ENCODE assay signal across 37 cellular contexts in genomic region chr1:207703712-207704111, GRCh38. TPM values are rescaled to one million over a fixed set of nuclear protein-coding genes. Genes with fewer than 3 reads are reported as not detected.
"Had no signal": no experiment of that assay in that cellular context is flagged by ENCODE, and none has a peak within 500 bp of the region (broad histone marks: within the 10 kb centered on the region; RNA-seq: fewer than 3 reads in every experiment).

No MANE protein-coding gene starts in this region.

- H3K27me3 ChIP-seq: ascending aorta, cardiac muscle cell had no signal

- H3K4me3 Mint-ChIP-seq: activated B cell treated with CpG ODN at 0.5 μM for 24 hours; activated CD4-positive, alpha-beta memory T cell treated with anti-CD3 and anti-CD28 coated beads, Interleukin-2, amount 10 ng/mL, durations not matched to agents 7 days and 5 days; activated CD4-positive, alpha-beta T cell treated with anti-CD3 and anti-CD28 coated beads, Interleukin-2, amount 10 ng/mL, durations not matched to agents 24 days and 14 days; activated CD8-positive, alpha-beta memory T cell treated with anti-CD3 and anti-CD28 coated beads, Interleukin-2, amount 10 ng/mL, durations not matched to agents 7 days and 5 days; activated CD8-positive, alpha-beta T cell treated with anti-CD3 and anti-CD28 coated beads, Interleukin-2, amount 10 ng/mL, durations not matched to agents 7 days and 5 days; activated naive CD4-positive, alpha-beta T cell treated with anti-CD3 and anti-CD28 coated beads, Interleukin-2, amount 10 ng/mL, durations not matched to agents 7 days and 5 days; activated naive CD4-positive, alpha-beta T cell treated with anti-CD3 and anti-CD28 coated beads, Interleukin-2, amount 50 U/mL, for 24 hours; activated naive CD8-positive, alpha-beta T cell; activated naive CD8-positive, alpha-beta T cell treated with anti-CD3 and anti-CD28 coated beads, Interleukin-2, amount 10 ng/mL, durations not matched to agents 7 days and 5 days; activated naive CD8-positive, alpha-beta T cell treated with anti-CD3 and anti-CD28 coated beads, Interleukin-2, amount 50 U/mL, for 24 hours; activated T-cell treated with anti-CD3 and anti-CD28 coated beads, Interleukin-2, amount 50 U/mL, for 24 hours; brain; central memory CD8-positive, alpha-beta T cell; T-helper 17 cell had no signal

- H3K27me3 Mint-ChIP-seq: activated naive CD4-positive, alpha-beta T cell treated with anti-CD3 and anti-CD28 coated beads, Interleukin-2, amount 50 U/mL, for 24 hours; activated naive CD8-positive, alpha-beta T cell; activated naive CD8-positive, alpha-beta T cell treated with anti-CD3 and anti-CD28 coated beads, Interleukin-2, amount 50 U/mL, for 24 hours had no signal

- H3K36me3 ChIP-seq: ascending aorta, cardiac muscle cell had no signal

- H3K4me1 Mint-ChIP-seq: activated B cell treated with CpG ODN at 0.5 μM for 24 hours; activated CD4-positive, alpha-beta memory T cell treated with anti-CD3 and anti-CD28 coated beads, Interleukin-2, amount 10 ng/mL, durations not matched to agents 7 days and 5 days; activated CD4-positive, alpha-beta T cell treated with anti-CD3 and anti-CD28 coated beads, Interleukin-2, amount 10 ng/mL, durations not matched to agents 24 days and 14 days; activated CD8-positive, alpha-beta memory T cell treated with anti-CD3 and anti-CD28 coated beads, Interleukin-2, amount 10 ng/mL, durations not matched to agents 7 days and 5 days; activated naive CD4-positive, alpha-beta T cell treated with anti-CD3 and anti-CD28 coated beads, Interleukin-2, amount 10 ng/mL, durations not matched to agents 7 days and 5 days; activated naive CD4-positive, alpha-beta T cell treated with anti-CD3 and anti-CD28 coated beads, Interleukin-2, amount 50 U/mL, for 24 hours; activated naive CD8-positive, alpha-beta T cell treated with anti-CD3 and anti-CD28 coated beads, Interleukin-2, amount 10 ng/mL, durations not matched to agents 7 days and 5 days; activated naive CD8-positive, alpha-beta T cell treated with anti-CD3 and anti-CD28 coated beads, Interleukin-2, amount 50 U/mL, for 24 hours; central memory CD8-positive, alpha-beta T cell had no signal

- DNase-seq: activated B cell treated with CpG ODN at 0.5 μM for 24 hours; activated CD4-positive, alpha-beta memory T cell treated with anti-CD3 and anti-CD28 coated beads, Interleukin-2, amount 10 ng/mL, durations not matched to agents 7 days and 5 days; activated CD4-positive, alpha-beta T cell treated with anti-CD3 and anti-CD28 coated beads for 4 hours; activated CD4-positive, alpha-beta T cell treated with anti-CD3 and anti-CD28 coated beads, Interleukin-2, amount 50 U/mL, for 1 hour; activated CD4-positive, alpha-beta T cell treated with anti-CD3 and anti-CD28 coated beads, Interleukin-2, amount 50 U/mL, for 4 hours; activated CD4-positive, CD25-positive, alpha-beta regulatory T cell treated with anti-CD3 and anti-CD28 coated beads, Interleukin-2, amount 50 U/mL, for 72 hours; activated CD8-positive, alpha-beta memory T cell treated with anti-CD3 and anti-CD28 coated beads for 24 hours; activated CD8-positive, alpha-beta memory T cell treated with anti-CD3 and anti-CD28 coated beads, Interleukin-2, amount 10 ng/mL, durations not matched to agents 7 days and 5 days; activated CD8-positive, alpha-beta memory T cell treated with anti-CD3 and anti-CD28 coated beads, Interleukin-2, amount 50 U/mL, for 48 hours; activated CD8-positive, alpha-beta T cell treated with anti-CD3 and anti-CD28 coated beads, Interleukin-2, amount 10 ng/mL, durations not matched to agents 7 days and 5 days; activated effector memory CD4-positive, alpha-beta T cell treated with Interleukin-2 at 50 U/mL for 16 hours; activated gamma-delta T cell; activated naive CD4-positive, alpha-beta T cell treated with anti-CD3 and anti-CD28 coated beads, Interleukin-2, amount 10 ng/mL, durations not matched to agents 7 days and 5 days; activated naive CD4-positive, alpha-beta T cell treated with Interleukin-2 at 50 U/mL for 16 hours; activated naive CD8-positive, alpha-beta T cell treated with anti-CD3 and anti-CD28 coated beads, Interleukin-2, amount 10 ng/mL, durations not matched to agents 7 days and 5 days; activated naive CD8-positive, alpha-beta T cell treated with anti-CD3 and anti-CD28 coated beads, Interleukin-2, amount 50 U/mL, for 24 hours; activated T-cell treated with anti-CD3 and anti-CD28 coated beads, Interleukin-2, amount 50 U/mL, for 24 hours; activated T-cell treated with anti-CD3 and anti-CD28 coated beads, Interleukin-2, amount 50 U/mL, for 48 hours; amygdala; anterior cingulate cortex; caudate nucleus; cerebellar nuclear complex; T-helper 17 cell had no signal

- H3K4me1 ChIP-seq: ascending aorta had no signal

- H3K27ac ChIP-seq: ascending aorta, cardiac muscle cell, VCaP had no signal

- H3K9me3 Mint-ChIP-seq: activated B cell treated with CpG ODN at 0.5 μM for 24 hours; activated CD4-positive, alpha-beta memory T cell treated with anti-CD3 and anti-CD28 coated beads, Interleukin-2, amount 10 ng/mL, durations not matched to agents 7 days and 5 days; activated CD4-positive, alpha-beta T cell treated with anti-CD3 and anti-CD28 coated beads, Interleukin-2, amount 10 ng/mL, durations not matched to agents 24 days and 14 days; activated naive CD4-positive, alpha-beta T cell treated with anti-CD3 and anti-CD28 coated beads, Interleukin-2, amount 10 ng/mL, durations not matched to agents 7 days and 5 days; activated naive CD4-positive, alpha-beta T cell treated with anti-CD3 and anti-CD28 coated beads, Interleukin-2, amount 50 U/mL, for 24 hours; activated naive CD8-positive, alpha-beta T cell treated with anti-CD3 and anti-CD28 coated beads, Interleukin-2, amount 10 ng/mL, durations not matched to agents 7 days and 5 days; activated naive CD8-positive, alpha-beta T cell treated with anti-CD3 and anti-CD28 coated beads, Interleukin-2, amount 50 U/mL, for 24 hours; activated T-cell treated with anti-CD3 and anti-CD28 coated beads, Interleukin-2, amount 50 U/mL, for 24 hours; activated T-helper 2 cell treated with anti-CD3 and anti-CD28 coated beads, Interferon-gamma antibody, Interleukin-2, Interleukin-4, amounts not matched to agents 10 μg/mL and 5 μg/mL and 100 μg/mL, durations not matched to agents 14 hours and 24 hours and 36 hours; brain; central memory CD8-positive, alpha-beta T cell had no signal

- FAIRE-seq: bronchial epithelial cell, TTC549 had no signal

- H3K9me3 ChIP-seq: ascending aorta had no signal

- H3K4me3 ChIP-seq: ascending aorta, cardiac muscle cell had no signal

- H3K36me3 Mint-ChIP-seq: activated CD8-positive, alpha-beta memory T cell treated with anti-CD3 and anti-CD28 coated beads, Interleukin-2, amount 10 ng/mL, durations not matched to agents 7 days and 5 days; activated naive CD4-positive, alpha-beta T cell treated with anti-CD3 and anti-CD28 coated beads, Interleukin-2, amount 10 ng/mL, durations not matched to agents 7 days and 5 days; activated naive CD4-positive, alpha-beta T cell treated with anti-CD3 and anti-CD28 coated beads, Interleukin-2, amount 50 U/mL, for 24 hours; activated naive CD8-positive, alpha-beta T cell; activated naive CD8-positive, alpha-beta T cell treated with anti-CD3 and anti-CD28 coated beads, Interleukin-2, amount 10 ng/mL, durations not matched to agents 7 days and 5 days; brain had no signal

- H3K27ac Mint-ChIP-seq: activated B cell treated with CpG ODN at 0.5 μM for 24 hours; activated CD4-positive, alpha-beta memory T cell treated with anti-CD3 and anti-CD28 coated beads, Interleukin-2, amount 10 ng/mL, durations not matched to agents 7 days and 5 days; activated CD4-positive, alpha-beta T cell treated with anti-CD3 and anti-CD28 coated beads, Interleukin-2, amount 10 ng/mL, durations not matched to agents 24 days and 14 days; activated CD8-positive, alpha-beta memory T cell treated with anti-CD3 and anti-CD28 coated beads, Interleukin-2, amount 10 ng/mL, durations not matched to agents 7 days and 5 days; activated CD8-positive, alpha-beta T cell treated with anti-CD3 and anti-CD28 coated beads, Interleukin-2, amount 10 ng/mL, durations not matched to agents 7 days and 5 days; activated naive CD4-positive, alpha-beta T cell treated with anti-CD3 and anti-CD28 coated beads, Interleukin-2, amount 10 ng/mL, durations not matched to agents 7 days and 5 days; activated naive CD4-positive, alpha-beta T cell treated with anti-CD3 and anti-CD28 coated beads, Interleukin-2, amount 50 U/mL, for 24 hours; activated naive CD8-positive, alpha-beta T cell; activated naive CD8-positive, alpha-beta T cell treated with anti-CD3 and anti-CD28 coated beads, Interleukin-2, amount 10 ng/mL, durations not matched to agents 7 days and 5 days; activated naive CD8-positive, alpha-beta T cell treated with anti-CD3 and anti-CD28 coated beads, Interleukin-2, amount 50 U/mL, for 24 hours; activated T-cell treated with anti-CD3 and anti-CD28 coated beads, Interleukin-2, amount 50 U/mL, for 24 hours; activated T-helper 2 cell treated with anti-CD3 and anti-CD28 coated beads, Interferon-gamma antibody, Interleukin-2, Interleukin-4, amounts not matched to agents 10 μg/mL and 5 μg/mL and 100 μg/mL, durations not matched to agents 14 hours and 24 hours and 36 hours; brain; T-helper 17 cell had no signal

RNA-seq across cellular contexts. Expression of gene CR1L, which starts 58.8 kb away (rescaled TPM):
- total RNA-seq: activated CD4-positive, alpha-beta memory T cell treated with anti-CD3 and anti-CD28 coated beads, Interleukin-2, amount 10 ng/mL, durations not matched to agents 7 days and 5 days; activated CD4-positive, alpha-beta T cell treated with anti-CD3 and anti-CD28 coated beads, Interleukin-2, amount 10 ng/mL, durations not matched to agents 24 days and 14 days; activated CD8-positive, alpha-beta memory T cell treated with anti-CD3 and anti-CD28 coated beads, Interleukin-2, amount 10 ng/mL, durations not matched to agents 7 days and 5 days; activated CD8-positive, alpha-beta T cell treated with anti-CD3 and anti-CD28 coated beads, Interleukin-2, amount 10 ng/mL, durations not matched to agents 7 days and 5 days; activated T-helper 2 cell treated with anti-CD3 and anti-CD28 coated beads, Interferon-gamma antibody, Interleukin-2, Interleukin-4, amounts not matched to agents 10 μg/mL and 5 μg/mL and 100 μg/mL, durations not matched to agents 14 hours and 24 hours and 36 hours; ascending aorta; bronchial epithelial cell; cardiac muscle cell; chondrocyte; T-helper 2 cell treated with Interferon-gamma antibody and Interleukin-4, amounts not matched to agents 100 ng/mL and 5 ng/mL, for 36 hours had no signal
- polyA plus RNA-seq: adipose tissue, cardiac muscle cell had no signal
